9 cellular contexts compared by ENCODE assay signal in genomic region chr7:90766814-90767564, GRCh38.
A peak's percentile ranks its signal among the peaks of the same experiment; 100 is the strongest.
DNase-seq lines count a peak whose midpoint lies in the region; ATAC-seq and TF ChIP-seq lines count a peak whose summit lies in the region.
"Had no signal": no experiment of that assay in that cellular context is flagged by ENCODE, and none has a peak within 500 bp of the region (broad histone marks: within the 10 kb centered on the region; RNA-seq: fewer than 3 reads in every experiment).

No MANE protein-coding gene starts in this region.

- H3K4me1 Mint-ChIP-seq in Calu3 (ENCODE audit: low read depth, unreplicated experiment) (peaks cover 44% of the 10 kb centered on the region), glutamatergic neuron (ENCODE audit: low read depth, unreplicated experiment) (peaks cover 10% of the 10 kb centered on the region), osteocyte (ENCODE audit: unreplicated experiment) (peaks cover 54% of the 10 kb centered on the region)

- H3K4me3 Mint-ChIP-seq in Calu3 (ENCODE audit: low read depth, unreplicated experiment) (peak overlapping the region; percentile 38), glutamatergic neuron (ENCODE audit: unreplicated experiment) (no peak overlapping the region), osteocyte (ENCODE audit: unreplicated experiment) (peak overlapping the region; percentile 46)

- CTCF ChIA-PET in Calu3 (lab: Charles Lee): interaction anchor here (0.7 to 1.5 kb wide), 3 partner anchors 10 to 162 kb away, joined by 3 to 4 read pairs (median 4); no protein-coding TSS in a partner anchor

- intact Hi-C loops in Calu3 (cut with micrococcal nuclease; ENCODE audit: unreplicated experiment): no loop called here

- peaks cover 12% of the 10 kb centered on the region for H3K36me3 ChIP-seq in SJCRH30

- peaks cover 8% of the 10 kb centered on the region for H3K36me3 Mint-ChIP-seq in Calu3 (ENCODE audit: insufficient read depth, unreplicated experiment)
- H3K36me3 Mint-ChIP-seq in glutamatergic neuron (ENCODE audit: unreplicated experiment): peaks cover 12% of the 10 kb centered on the region
- peaks cover 11% of the 10 kb centered on the region for H3K36me3 Mint-ChIP-seq in osteocyte (ENCODE audit: unreplicated experiment)

- H3K27ac Mint-ChIP-seq in Calu3 (ENCODE audit: unreplicated experiment) (peak overlapping the region; percentile 61), glutamatergic neuron (ENCODE audit: unreplicated experiment) (no peak overlapping the region), osteocyte (ENCODE audit: unreplicated experiment) (peak overlapping the region; percentile 86)

- peaks cover 5% of the 10 kb centered on the region for H3K9me3 Mint-ChIP-seq in Calu3 (ENCODE audit: low read depth, unreplicated experiment)
- H3K9me3 Mint-ChIP-seq in glutamatergic neuron (ENCODE audit: unreplicated experiment): peaks cover 6% of the 10 kb centered on the region
- H3K9me3 Mint-ChIP-seq in osteocyte (ENCODE audit: unreplicated experiment): peaks cover 9% of the 10 kb centered on the region

- no peak for ATAC-seq in GM18861 (IDR thresholded peaks at IDR 0.05; ENCODE audit: unreplicated experiment)

- no peak for TF ChIP-seq CTCF in Calu3 (IDR thresholded peaks at IDR 0.05; ENCODE audit: unreplicated experiment)
- TF ChIP-seq CTCF in glutamatergic neuron (IDR thresholded peaks at IDR 0.05; ENCODE audit: partially characterized antibody, unreplicated experiment): no peak
- no peak for TF ChIP-seq CTCF in osteocyte (IDR thresholded peaks at IDR 0.05)

- H3K27me3 ChIP-seq in SJCRH30: no peaks in the 10 kb centered on the region

- H3K4me3 ChIP-seq in SJCRH30: no peak overlapping the region

- DNase-seq in Calu3 (peak; percentile 40), SJCRH30 (peak; percentile 87 to 94), glutamatergic neuron (peak; percentile 41), osteocyte (ENCODE audit: extremely low spot score, unreplicated experiment) (no peak), NCI-H524 (lab: John Stamatoyannopoulos, UW) (no peak), AG20443 (ENCODE audit: low spot score) (no peak)
- no peak for DNase-seq in stimulated activated CD4-positive, alpha-beta T cell treated with anti-CD3 and anti-CD28 coated beads, Interleukin-4, amount 100 ng/mL, for 4 hours
- DNase-seq: activated naive CD4-positive, alpha-beta T cell treated with anti-CD3 and anti-CD28 coated beads, Interleukin-2, amount 50 U/mL, for 16 hours had no signal

- H3K27ac ChIP-seq in SJCRH30: peak overlapping the region; percentile 54

- BruUV-seq in Calu3 (replicated peaks; lab: Mats Ljungman, UMichigan): no TSS peak

- no peaks in the 10 kb centered on the region for H3K27me3 Mint-ChIP-seq in Calu3 (ENCODE audit: unreplicated experiment)
- peaks cover 5% of the 10 kb centered on the region for H3K27me3 Mint-ChIP-seq in glutamatergic neuron (ENCODE audit: unreplicated experiment)
- no peaks in the 10 kb centered on the region for H3K27me3 Mint-ChIP-seq in osteocyte (ENCODE audit: unreplicated experiment)

- 0 out of 2 replicates have a peak, but pooled peaks cover 6% of the 10 kb centered on the region for H3K9me3 ChIP-seq in SJCRH30 (replicated peaks)

- H3K4me1 ChIP-seq in SJCRH30: peaks cover 40% of the 10 kb centered on the region

Comparison
In these comparisons a context has a peak if more than half of its experiments do, and no peak if none do; other contexts are left out.
1. DNase-seq: peak in Calu3 (single experiment), SJCRH30 (2 of 2) and glutamatergic neuron (single experiment); none in osteocyte (single experiment), NCI-H524 (0 of 2), AG20443 (single experiment) and stimulated activated CD4-positive, alpha-beta T cell treated with anti-CD3 and anti-CD28 coated beads, Interleukin-4, amount 100 ng/mL, for 4 hours (0 of 2).